Comparison of ENCODE assay signal across 1 cellular context in genomic region chr13:30464496-30465351, GRCh38.
TF ChIP-seq lines count a peak whose summit lies in the region.

No MANE protein-coding gene starts in this region.

TF ChIP-seq in K562, 482 proteins besides CTCF, POLR2A, EP300 and RAD21 (continued from another document and continues in another):
- no peak for TF ChIP-seq MAX (CRISPR knock-in tag; IDR thresholded peaks at IDR 0.05)
- no peak for TF ChIP-seq RBM34 (IDR thresholded peaks at IDR 0.05; ENCODE audit: borderline replicate concordance, insufficient read depth, low read length)
- TF ChIP-seq THRA (IDR thresholded peaks at IDR 0.05): no peak
- no peak for TF ChIP-seq ATF3 (IDR thresholded peaks at IDR 0.05)
- TF ChIP-seq ATF3 (CRISPR knock-in tag; conservative IDR thresholded peaks at IDR 0.05): no peak
- no peak for TF ChIP-seq ERF (CRISPR knock-in tag; IDR thresholded peaks at IDR 0.05)
- no peak for TF ChIP-seq WHSC1 (IDR thresholded peaks at IDR 0.05; ENCODE audit: low read length)
- no peak for TF ChIP-seq HIVEP1 (CRISPR knock-in tag; IDR thresholded peaks at IDR 0.05)
- TF ChIP-seq MTA2 (IDR thresholded peaks at IDR 0.05; ENCODE audit: low read depth): no peak
- TF ChIP-seq TCF7L2 (IDR thresholded peaks at IDR 0.05; ENCODE audit: low read depth, low read length): no peak
- peak in 1 of 2 experiments; percentile 73 for TF ChIP-seq E2F6 (IDR thresholded peaks at IDR 0.05; ENCODE audit: borderline replicate concordance in 1 of 2, extremely low read depth in 1 of 2, insufficient read depth in 1 of 2, insufficient read length in 1 of 2, low read depth in 1 of 2, low read length in 1 of 2, poor library complexity in 1 of 2, severe bottlenecking in 1 of 2)
- TF ChIP-seq VEZF1 (CRISPR knock-in tag; IDR thresholded peaks at IDR 0.05): peak; percentile 93
- TF ChIP-seq KLF6 (CRISPR knock-in tag; IDR thresholded peaks at IDR 0.05; ENCODE audit: borderline replicate concordance): no peak
- no peak for TF ChIP-seq ZNF436 (CRISPR knock-in tag; IDR thresholded peaks at IDR 0.05)
- no peak for TF ChIP-seq ELK3 (CRISPR knock-in tag; IDR thresholded peaks at IDR 0.05)
- peak; percentile 81 for TF ChIP-seq MYC (IDR thresholded peaks at IDR 0.05; ENCODE audit: low read depth, low read length)
- no peak for TF ChIP-seq MYC (CRISPR knock-in tag; IDR thresholded peaks at IDR 0.05; ENCODE audit: borderline replicate concordance, low read depth)
- no peak for TF ChIP-seq TBP (optimal IDR thresholded peaks at IDR 0.05; ENCODE audit: low read depth, low read length)
- no peak for TF ChIP-seq ZNF274 (IDR thresholded peaks at IDR 0.05; ENCODE audit: borderline replicate concordance, low read depth, low read length)
- no peak for TF ChIP-seq HDGF (IDR thresholded peaks at IDR 0.05)
- no peak for TF ChIP-seq ZNF316 (IDR thresholded peaks at IDR 0.05)
- TF ChIP-seq RUNX1 (IDR thresholded peaks at IDR 0.05; ENCODE audit: low read depth): no peak
- no peak for TF ChIP-seq SIX5 (IDR thresholded peaks at IDR 0.05; ENCODE audit: borderline replicate concordance in 1 of 2, insufficient read depth in 1 of 2, low read depth in 1 of 2, low read length in 2 of 2)
- peak; percentile 31; the same call in 1 of the 2 replicates for TF ChIP-seq GMEB1 (CRISPR knock-in tag; IDR thresholded peaks at IDR 0.05)
- TF ChIP-seq ZNF592 (IDR thresholded peaks at IDR 0.05): peak; percentile 32; the same call in 1 of the 2 replicates
- peak; percentile 36; the same call in 1 of the 2 replicates for TF ChIP-seq PHF8 (IDR thresholded peaks at IDR 0.05; ENCODE audit: borderline replicate concordance, low read length)
- no peak for TF ChIP-seq HDAC8 (tag; IDR thresholded peaks at IDR 0.05)
- TF ChIP-seq ZBTB43 (CRISPR knock-in tag; IDR thresholded peaks at IDR 0.05): no peak
- no peak for TF ChIP-seq FOXA3 (CRISPR knock-in tag; conservative IDR thresholded peaks at IDR 0.05 in 1 of 2, IDR thresholded peaks at IDR 0.05 in 1 of 2)
- TF ChIP-seq L3MBTL2 (IDR thresholded peaks at IDR 0.05): peak; percentile 9; the same call in 1 of the 2 replicates
- no peak for TF ChIP-seq RNF2 (IDR thresholded peaks at IDR 0.05)
- no peak for TF ChIP-seq RBM14 (IDR thresholded peaks at IDR 0.05; ENCODE audit: borderline replicate concordance, insufficient read depth, low read depth, low read length)
- TF ChIP-seq DPF2 (IDR thresholded peaks at IDR 0.05): no peak
- no peak for TF ChIP-seq TGIF2 (CRISPR knock-in tag; IDR thresholded peaks at IDR 0.05)
- TF ChIP-seq NKRF (IDR thresholded peaks at IDR 0.05; ENCODE audit: borderline replicate concordance): no peak
